ENCODE assay signal across 12 cellular contexts in genomic region chr15:92623435-92623834, GRCh38. TPM values are rescaled to one million over a fixed set of nuclear protein-coding genes. Genes with fewer than 3 reads are reported as not detected.
DNase-seq lines count a peak whose midpoint lies in the region; ATAC-seq and TF ChIP-seq lines count a peak whose summit lies in the region.
"Had no signal": no experiment of that assay in that cellular context is flagged by ENCODE, and none has a peak within 500 bp of the region (broad histone marks: within the 10 kb centered on the region; RNA-seq: fewer than 3 reads in every experiment).

No MANE protein-coding gene starts in this region.

- no peaks in the 10 kb centered on the region for H3K36me3 Mint-ChIP-seq in activated naive CD4-positive, alpha-beta T cell treated with anti-CD3 and anti-CD28 coated beads, Interleukin-2, amount 50 U/mL, for 72 hours
- peaks cover 7% of the 10 kb centered on the region; the same call in 1 of the 2 replicates for H3K36me3 Mint-ChIP-seq in WTC11

- H3K27me3 ChIP-seq in layer of hippocampus (ENCODE audit: control insufficient read depth, insufficient read depth, low read length): no peaks in the 10 kb centered on the region
- H3K27me3 ChIP-seq: neutrophil had no signal

- H3K9me3 Mint-ChIP-seq in activated naive CD4-positive, alpha-beta T cell treated with anti-CD3 and anti-CD28 coated beads, Interleukin-2, amount 50 U/mL, for 72 hours: no peaks in the 10 kb centered on the region
- no peaks in the 10 kb centered on the region for H3K9me3 Mint-ChIP-seq in WTC11

- DNase-seq in activated naive CD4-positive, alpha-beta T cell treated with anti-CD3 and anti-CD28 coated beads, Interleukin-2, amount 50 U/mL, for 72 hours (ENCODE audit: low spot score in 2 of 2): no peak
- DNase-seq in activated naive CD4-positive, alpha-beta T cell treated with Interleukin-2 at 50 U/mL for 16 hours: no peak
- DNase-seq in RWPE1 (ENCODE audit: low spot score) (peak; percentile 27), ureter (ENCODE audit: low spot score) (peak; percentile 74), WTC11 (ENCODE audit: low spot score) (no peak)
- no peak for DNase-seq in stimulated activated CD4-positive, alpha-beta T cell treated with anti-CD3 and anti-CD28 coated beads, Interleukin-4, amount 100 ng/mL, for 1 hour
- DNase-seq: EL, OCI-M1 had no signal

- H3K27me3 Mint-ChIP-seq in WTC11 (ENCODE audit: low read depth): no peaks in the 10 kb centered on the region

- H3K27ac ChIP-seq in RWPE1 (no peak overlapping the region), layer of hippocampus (ENCODE audit: low read depth, low read length) (peak overlapping the region; percentile 80)
- H3K27ac ChIP-seq: KMS-11, neutrophil had no signal

- no peak overlapping the region for H3K4me3 Mint-ChIP-seq in WTC11

- POLR2A ChIA-PET in RWPE1 (lab: Yijun Ruan, JAX; ENCODE audit: low non-redundant PET): no interaction called here
- POLR2A ChIA-PET in WTC11 (lab: Charles Lee): no interaction called here

- CTCF ChIA-PET in RWPE1 (lab: Yijun Ruan, JAX) (interaction anchor here (0.7 kb wide), 1 partner anchor 102 kb away, joined by 4 read pairs; no protein-coding TSS in a partner anchor), WTC11 (lab: Charles Lee) (no interaction called here)

- no peak for ATAC-seq in activated naive CD4-positive, alpha-beta T cell treated with anti-CD3 and anti-CD28 coated beads, Interleukin-2, amount 50 U/mL, for 72 hours
- ATAC-seq in WTC11: no peak
- no peak for ATAC-seq in HG03095 (IDR thresholded peaks at IDR 0.05; ENCODE audit: unreplicated experiment)

- peaks cover 16% of the 10 kb centered on the region for H3K4me1 Mint-ChIP-seq in WTC11

- H3K27ac Mint-ChIP-seq in activated naive CD4-positive, alpha-beta T cell treated with anti-CD3 and anti-CD28 coated beads, Interleukin-2, amount 50 U/mL, for 72 hours: peak overlapping the region; percentile 40 to 44
- no peak overlapping the region for H3K27ac Mint-ChIP-seq in WTC11

- TF ChIP-seq CTCF in RWPE1 (conservative IDR thresholded peaks at IDR 0.05; ENCODE audit: low read depth): no peak
- TF ChIP-seq CTCF in WTC11 (IDR thresholded peaks at IDR 0.05): no peak

TF ChIP-seq in WTC11, 78 proteins besides CTCF, POLR2A, EP300 and RAD21:
- TF ChIP-seq ETV6 (CRISPR knock-in tag; IDR thresholded peaks at IDR 0.05) (no peak), ATF3 (CRISPR knock-in tag; conservative IDR thresholded peaks at IDR 0.05) (no peak), IRF2 (CRISPR knock-in tag; IDR thresholded peaks at IDR 0.05; ENCODE audit: borderline replicate concordance, low read depth) (no peak), IRF1 (CRISPR knock-in tag; IDR thresholded peaks at IDR 0.05) (no peak), KAT7 (CRISPR knock-in tag; IDR thresholded peaks at IDR 0.05; ENCODE audit: borderline replicate concordance) (no peak), E2F4 (CRISPR knock-in tag; IDR thresholded peaks at IDR 0.05; ENCODE audit: borderline replicate concordance, low read depth) (no peak), MYBL2 (CRISPR knock-in tag; IDR thresholded peaks at IDR 0.05) (no peak), ATF6 (CRISPR knock-in tag; IDR thresholded peaks at IDR 0.05) (no peak), SMAD3 (CRISPR knock-in tag; IDR thresholded peaks at IDR 0.05; ENCODE audit: borderline replicate concordance) (no peak), NR1H2 (CRISPR knock-in tag; IDR thresholded peaks at IDR 0.05) (no peak), JAZF1 (CRISPR knock-in tag; IDR thresholded peaks at IDR 0.05) (no peak), NFATC4 (CRISPR knock-in tag; IDR thresholded peaks at IDR 0.05) (no peak), EMX1 (CRISPR knock-in tag; IDR thresholded peaks at IDR 0.05) (no peak), OVOL2 (CRISPR knock-in tag; IDR thresholded peaks at IDR 0.05; ENCODE audit: borderline replicate concordance) (no peak), ERG (CRISPR knock-in tag; IDR thresholded peaks at IDR 0.05) (no peak), ZNF219 (CRISPR knock-in tag; IDR thresholded peaks at IDR 0.05; ENCODE audit: borderline replicate concordance) (no peak), ZNF396 (CRISPR knock-in tag; IDR thresholded peaks at IDR 0.05; ENCODE audit: borderline replicate concordance) (no peak), MXD4 (CRISPR knock-in tag; IDR thresholded peaks at IDR 0.05; ENCODE audit: borderline replicate concordance) (no peak), ESRRA (CRISPR knock-in tag; IDR thresholded peaks at IDR 0.05; ENCODE audit: borderline replicate concordance) (no peak)
TF ChIP-seq in WTC11: peak in this region for 0.

RNA-seq across cellular contexts. Expression of gene FAM174B, which starts 32.1 kb away (rescaled TPM):
- total RNA-seq in activated naive CD4-positive, alpha-beta T cell treated with anti-CD3 and anti-CD28 coated beads, Interleukin-2, amount 50 U/mL, for 72 hours: 1 to 10 TPM; 3.9 to 5.3 TPM
- 208 TPM for total RNA-seq in ureter
- total RNA-seq in WTC11 (2021): 19.0 to 22.1 TPM (median 21.8 TPM) in 3 replicates

Comparison
In these comparisons a context has a peak if more than half of its experiments do, and no peak if none do; other contexts are left out.
1. DNase-seq: peak in RWPE1 (single experiment) and ureter (single experiment); none in activated naive CD4-positive, alpha-beta T cell treated with anti-CD3 and anti-CD28 coated beads, Interleukin-2, amount 50 U/mL, for 72 hours (0 of 2), activated naive CD4-positive, alpha-beta T cell treated with Interleukin-2 at 50 U/mL for 16 hours (single experiment), WTC11 (single experiment) and stimulated activated CD4-positive, alpha-beta T cell treated with anti-CD3 and anti-CD28 coated beads, Interleukin-4, amount 100 ng/mL, for 1 hour (single experiment).